8 cellular contexts compared by ENCODE assay signal in the genomic region with DNA sequence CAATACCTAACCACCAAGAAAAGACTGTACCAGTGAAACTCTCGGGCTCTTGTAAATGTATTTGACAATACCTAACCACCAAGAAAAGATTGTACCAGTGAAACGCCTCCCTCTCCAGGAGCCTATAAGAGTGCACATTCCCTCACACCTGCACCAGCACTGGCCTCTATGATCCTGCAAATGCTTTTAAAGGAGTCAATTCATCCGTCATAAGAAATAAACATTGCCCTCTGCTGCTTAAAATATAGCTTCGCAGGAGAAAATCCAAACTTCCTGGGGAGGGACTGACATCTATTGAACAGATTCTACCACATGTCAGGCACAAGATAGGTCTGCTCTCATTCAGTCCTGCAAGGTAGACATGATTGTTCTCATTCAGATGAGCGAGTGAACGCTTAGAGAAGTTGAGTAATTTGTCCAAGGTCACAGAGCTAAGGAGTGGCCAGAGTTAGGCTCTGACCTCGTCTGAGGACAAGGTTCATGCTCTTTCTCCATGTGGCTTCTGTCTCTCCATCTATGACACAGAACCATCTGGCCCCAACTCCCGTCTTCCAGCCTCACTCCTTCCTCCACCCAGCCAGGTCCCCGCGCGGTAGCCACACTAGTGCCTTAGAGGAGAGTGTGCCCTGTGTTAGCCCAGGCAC. TPM values are rescaled to one million over a fixed set of nuclear protein-coding genes. Genes with fewer than 3 reads are reported as not detected.
A peak's percentile ranks its signal among the peaks of the same experiment; 100 is the strongest.
DNase-seq lines count a peak whose midpoint lies in the region; ATAC-seq and TF ChIP-seq lines count a peak whose summit lies in the region.

No MANE protein-coding gene starts in this region.

- intact Hi-C loops in esophagus muscularis mucosa (cut with DNase I) = loop anchor here (5.0 kb wide), 1 partner anchor 65 kb away; no protein-coding TSS in a partner anchor

- TF ChIP-seq POLR2A in esophagus muscularis mucosa (IDR thresholded peaks at IDR 0.05; ENCODE audit: low read depth) = no peak

- H3K9ac ChIP-seq in neural progenitor cell = no peak overlapping the region

- peak; percentile 69 for TF ChIP-seq CTCF in RWPE2 (IDR thresholded peaks at IDR 0.05; ENCODE audit: poor library complexity, severe bottlenecking)
- peak; percentile 62 to 75 (median 65) for TF ChIP-seq CTCF in esophagus muscularis mucosa (IDR thresholded peaks at IDR 0.05)
- TF ChIP-seq CTCF in neural progenitor cell (IDR thresholded peaks at IDR 0.05) = peak; percentile 28

- peak overlapping the region; percentile 33 for H3K27ac ChIP-seq in RWPE2 (ENCODE audit: poor library complexity, severe bottlenecking)
- H3K27ac ChIP-seq in esophagus muscularis mucosa (replicated peaks in 1 of 4) = peak overlapping the region in 3 of 4 donors; percentile 32 to 55 (median 52)
- H3K27ac ChIP-seq in neural progenitor cell = no peak overlapping the region

- peaks cover 3% of the 10 kb centered on the region for H3K27me3 Mint-ChIP-seq in neural progenitor cell (ENCODE audit: insufficient read depth, low read depth)

- H3K9me3 ChIP-seq in RWPE2 (ENCODE audit: severe bottlenecking) (no peaks in the 10 kb centered on the region), esophagus muscularis mucosa (no peaks in the 10 kb centered on the region), neural progenitor cell (ENCODE audit: low read depth) (no peaks in the 10 kb centered on the region)

- no peak overlapping the region for H3K4me3 ChIP-seq in RWPE2 (ENCODE audit: severe bottlenecking)
- H3K4me3 ChIP-seq in esophagus muscularis mucosa = no peak overlapping the region
- H3K4me3 ChIP-seq in neural progenitor cell = no peak overlapping the region

- H3K4me2 ChIP-seq in neural progenitor cell = no peak overlapping the region

- in situ Hi-C loops in Caki2 (cut with HindIII; ENCODE audit: low pct_unique_long_range_greater_than_20kb, low sequenced_read_pairs) = no loop called here

- peak; percentile 79 for TF ChIP-seq RAD21 in Ishikawa (IDR thresholded peaks at IDR 0.05; ENCODE audit: low read depth)

- H3K27ac Mint-ChIP-seq in neural progenitor cell = no peak overlapping the region

- H3K4me3 Mint-ChIP-seq in neural progenitor cell = no peak overlapping the region

- ATAC-seq in RWPE2 (ENCODE audit: low read depth) (peak; percentile 66), HG03095 (IDR thresholded peaks at IDR 0.05; ENCODE audit: unreplicated experiment) (no peak), HG03025 (IDR thresholded peaks at IDR 0.05; ENCODE audit: low FRiP score, unreplicated experiment) (no peak), GM21526 (IDR thresholded peaks at IDR 0.05; ENCODE audit: low FRiP score, unreplicated experiment) (no peak)

- TF ChIP-seq EP300 in Ishikawa (IDR thresholded peaks at IDR 0.05; ENCODE audit: borderline replicate concordance) (no peak), esophagus muscularis mucosa (IDR thresholded peaks at IDR 0.05) (no peak)

- H3F3A ChIP-seq in neural progenitor cell (ENCODE audit: low read depth) = peaks cover 8% of the 10 kb centered on the region

- no peaks in the 10 kb centered on the region for H3K27me3 ChIP-seq in RWPE2 (ENCODE audit: insufficient read depth, poor library complexity, severe bottlenecking)
- no peaks in the 10 kb centered on the region for H3K27me3 ChIP-seq in esophagus muscularis mucosa
- H3K27me3 ChIP-seq in neural progenitor cell = no peaks in the 10 kb centered on the region

- H4K20me1 ChIP-seq in neural progenitor cell (ENCODE audit: low read depth) = no peaks in the 10 kb centered on the region

- H3K79me2 ChIP-seq in neural progenitor cell (ENCODE audit: low read depth) = no peaks in the 10 kb centered on the region

- WGBS in esophagus muscularis mucosa = 50% methylated on average over 11 of the region's 11 CpGs

- H3K4me1 Mint-ChIP-seq in neural progenitor cell = peaks cover 26% of the 10 kb centered on the region

- H3K36me3 ChIP-seq in RWPE2 (ENCODE audit: low read depth) (no peaks in the 10 kb centered on the region), esophagus muscularis mucosa (no peaks in the 10 kb centered on the region), neural progenitor cell (no peaks in the 10 kb centered on the region)

- peak; percentile 88 for DNase-seq in Caki2 (ENCODE audit: low read depth)
- DNase-seq in RWPE2 (ENCODE audit: low spot score) = no peak
- DNase-seq in esophagus muscularis mucosa (ENCODE audit: extremely low spot score) = no peak
- DNase-seq in neural progenitor cell (ENCODE audit: low spot score) = peak; percentile 14

- peaks cover 16% of the 10 kb centered on the region for H3K4me1 ChIP-seq in RWPE2 (ENCODE audit: insufficient read depth, poor library complexity, severe bottlenecking)
- peaks cover 46 to 74% (median 70%) of the 10 kb centered on the region in 4 donors for H3K4me1 ChIP-seq in esophagus muscularis mucosa
- H3K4me1 ChIP-seq in neural progenitor cell = no peaks in the 10 kb centered on the region

- H3K36me3 Mint-ChIP-seq in neural progenitor cell = no peaks in the 10 kb centered on the region

- H3K9me3 Mint-ChIP-seq in neural progenitor cell = no peaks in the 10 kb centered on the region

- no peak overlapping the region for H2AFZ ChIP-seq in neural progenitor cell (replicated peaks)

TF ChIP-seq in Ishikawa, 13 proteins besides CTCF, POLR2A, EP300 and RAD21:
- TF ChIP-seq NFIC (IDR thresholded peaks at IDR 0.05) = no peak
- TF ChIP-seq, protein P1, sequence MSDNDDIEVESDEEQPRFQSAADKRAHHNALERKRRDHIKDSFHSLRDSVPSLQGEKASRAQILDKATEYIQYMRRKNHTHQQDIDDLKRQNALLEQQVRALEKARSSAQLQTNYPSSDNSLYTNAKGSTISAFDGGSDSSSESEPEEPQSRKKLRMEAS (IDR thresholded peaks at IDR 0.05) = peak; percentile 44; the same call in 1 of the 2 replicates

RNA-seq across cellular contexts. Expression of gene MCFD2, which starts 38.7 kb away (rescaled TPM):
- total RNA-seq in Caki2 (2014; rRNA removed; shearing (Covaris generic); ENCODE audit: low replicate concordance) = 135 and 173 TPM in 2 replicates
- total RNA-seq in esophagus muscularis mucosa (10 to 100 TPM; 61.9 to 89.5 (median 74.2) TPM), neural progenitor cell (ENCODE audit: low replicate concordance) (90.1 and 111 TPM in 2 replicates)

Comparison
In these comparisons a context has a peak if more than half of its experiments do, and no peak if none do; other contexts are left out.
1. DNase-seq: peak in Caki2 (single experiment) and neural progenitor cell (single experiment); none in RWPE2 (single experiment) and esophagus muscularis mucosa (single experiment).
2. Peak in every context shown above with its lines, with median percentiles within 50 percentile points of each other: CTCF ChIP-seq.